ENCODE assay signal across 12 cellular contexts in the genomic region with DNA sequence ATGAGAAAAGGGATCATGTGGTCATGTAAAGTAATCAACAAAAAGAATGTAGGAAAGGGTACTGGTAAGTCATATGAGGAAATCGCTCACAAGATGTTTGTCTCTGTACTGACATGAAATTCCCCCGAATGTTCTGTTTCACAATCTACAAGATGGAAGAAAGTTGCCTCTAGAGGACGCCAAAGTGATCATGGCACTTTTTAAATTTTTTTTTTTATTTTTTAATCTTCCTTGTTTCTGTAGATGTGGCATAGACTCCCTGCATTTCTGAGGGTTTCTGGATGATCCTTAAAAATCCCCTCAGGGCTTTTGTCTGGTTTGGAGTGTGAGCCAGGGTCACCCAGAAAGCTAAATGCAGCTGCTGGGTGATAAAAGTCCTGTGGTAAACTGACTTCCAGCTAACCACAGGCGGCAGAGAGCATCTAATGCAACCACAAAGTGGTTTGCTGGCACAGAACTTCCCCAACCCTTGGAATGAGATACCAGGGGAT.
DNase-seq lines count a peak whose midpoint lies in the region; TF ChIP-seq lines count a peak whose summit lies in the region.
"Had no signal": no experiment of that assay in that cellular context is flagged by ENCODE, and none has a peak within 500 bp of the region (broad histone marks: within the 10 kb centered on the region; RNA-seq: fewer than 3 reads in every experiment).

No MANE protein-coding gene starts in this region.

- in situ Hi-C loops in astrocyte of the cerebellum (cut with HindIII; ENCODE audit: low sequenced_read_pairs), result no loop called here

- DNase-seq in NCI-H187 (lab: John Stamatoyannopoulos, UW) (peak; percentile 23 to 54), NCI-H187 treated with DMSO at 0.1 percent for 48 hours (lab: John Stamatoyannopoulos, UW) (no peak), NCI-H2171 treated with DMSO at 0.1 percent for 48 hours (lab: John Stamatoyannopoulos, UW) (peak; percentile 42), astrocyte of the cerebellum (ENCODE audit: low read depth) (peak; percentile 31), skeletal muscle cell (ENCODE audit: low read depth) (peak; percentile 52), DMS153 (lab: John Stamatoyannopoulos, UW) (no peak), mucosa of gallbladder (ENCODE audit: low spot score) (no peak)
- no peak for DNase-seq in activated CD8-positive, alpha-beta memory T cell treated with anti-CD3 and anti-CD28 coated beads, Interleukin-2, amount 50 U/mL, for 48 hours
- DNase-seq: activated B cell treated with CpG ODN at 0.5 μM for 24 hours; activated naive CD8-positive, alpha-beta T cell treated with anti-CD3 and anti-CD28 coated beads, Interleukin-2, amount 10 ng/mL, durations not matched to agents 7 days and 5 days; NCI-H1436 treated with DMSO at 0.1 percent for 48 hours; ovary had no signal

- peak; percentile 35 for TF ChIP-seq CTCF in astrocyte of the cerebellum (IDR thresholded peaks at IDR 0.05; ENCODE audit: low read depth, low read length, missing control alignments)

- H3K4me3 ChIP-seq in astrocyte of the cerebellum (ENCODE audit: low read depth, low read length), result no peak overlapping the region
- H3K4me3 ChIP-seq in skeletal muscle cell (ENCODE audit: low read depth, low read length), result no peak overlapping the region
- H3K4me3 ChIP-seq: ovary had no signal

Comparison
In these comparisons a context has a peak if more than half of its experiments do, and no peak if none do; other contexts are left out.
1. DNase-seq: peak in NCI-H187 (2 of 2), NCI-H2171 treated with DMSO at 0.1 percent for 48 hours (single experiment), astrocyte of the cerebellum (single experiment) and skeletal muscle cell (single experiment); none in NCI-H187 treated with DMSO at 0.1 percent for 48 hours (single experiment), DMS153 (single experiment), mucosa of gallbladder (single experiment) and activated CD8-positive, alpha-beta memory T cell treated with anti-CD3 and anti-CD28 coated beads, Interleukin-2, amount 50 U/mL, for 48 hours (single experiment).